20 cellular contexts compared by ENCODE assay signal in genomic region chr16:65959978-65960377, GRCh38.
DNase-seq lines count a peak whose midpoint lies in the region; ATAC-seq and TF ChIP-seq lines count a peak whose summit lies in the region.
"Had no signal": no experiment of that assay in that cellular context is flagged by ENCODE, and none has a peak within 500 bp of the region (broad histone marks: within the 10 kb centered on the region; RNA-seq: fewer than 3 reads in every experiment).

No MANE protein-coding gene starts in this region.

- POLR2A ChIA-PET in MCF 10A (lab: Yijun Ruan, JAX) = no interaction called here

- H3K9ac ChIP-seq in mammary epithelial cell (ENCODE audit: insufficient read depth, low read length) = no peak overlapping the region

- no peaks in the 10 kb centered on the region for H3K36me3 ChIP-seq in mammary epithelial cell (ENCODE audit: insufficient read depth, low read length)
- no peaks in the 10 kb centered on the region for H3K36me3 ChIP-seq in Peyer's patch
- H3K36me3 ChIP-seq: HAP-1, SJSA1 had no signal

- TF ChIP-seq POLR2A in Peyer's patch (IDR thresholded peaks at IDR 0.05) = no peak

- dilution Hi-C loops in mammary epithelial cell (cut with HindIII; ENCODE audit: low sequenced_read_pairs) = no loop called here

- intact Hi-C loops in MCF 10A (cut with micrococcal nuclease) (no loop called here), mammary epithelial cell (cut with micrococcal nuclease) (no loop called here)

- H3K79me2 ChIP-seq in mammary epithelial cell (ENCODE audit: insufficient read depth, low read length) = no peaks in the 10 kb centered on the region

- H3K4me3 Mint-ChIP-seq in MCF 10A (ENCODE audit: unreplicated experiment) = no peak overlapping the region
- H3K4me3 Mint-ChIP-seq: CD8-positive, alpha-beta memory T cell had no signal

- peak; percentile 64 for ATAC-seq in left lobe of liver
- no peak for ATAC-seq in GM18519 (IDR thresholded peaks at IDR 0.05; ENCODE audit: low FRiP score, unreplicated experiment)

- DNase-seq in MCF 10A (ENCODE audit: unreplicated experiment) (peak; percentile 8), mammary epithelial cell (no peak), amniotic epithelial cell (ENCODE audit: low read depth) (peak; percentile 17), left lobe of liver (ENCODE audit: low spot score) (no peak), Peyer's patch (no peak), hepatic stellate cell (ENCODE audit: low spot score) (no peak), NCI-H748 treated with DMSO at 0.1 percent for 48 hours (lab: John Stamatoyannopoulos, UW) (no peak)
- DNase-seq: C1 segment of cervical spinal cord; CD8-positive, alpha-beta memory T cell; DMS79; MV-4-11; NCI-H1417; NCI-H187; NCI-H2107; NCI-H510A; NCI-H82 had no signal

- H3K9me3 ChIP-seq in mammary epithelial cell (replicated peaks; ENCODE audit: insufficient read depth, low read length) = no peaks in the 10 kb centered on the region
- no peaks in the 10 kb centered on the region for H3K9me3 ChIP-seq in Peyer's patch
- H3K9me3 ChIP-seq: HAP-1, SJSA1 had no signal

- H3K4me3 ChIP-seq in mammary epithelial cell (replicated peaks in 1 of 3; ENCODE audit: insufficient read depth in 1 of 3, low read depth in 2 of 3, low read length in 3 of 3) (no peak overlapping the region), Peyer's patch (no peak overlapping the region)
- H3K4me3 ChIP-seq: HAP-1, SJSA1 had no signal

- peaks cover 36% of the 10 kb centered on the region for H3K9me3 Mint-ChIP-seq in MCF 10A (ENCODE audit: unreplicated experiment)

- no peaks in the 10 kb centered on the region for H3K4me1 Mint-ChIP-seq in MCF 10A (ENCODE audit: insufficient read depth, unreplicated experiment)
- H3K4me1 Mint-ChIP-seq: CD8-positive, alpha-beta memory T cell had no signal

- H2AFZ ChIP-seq in mammary epithelial cell (ENCODE audit: low read depth, low read length) = no peak overlapping the region

- H3K27ac Mint-ChIP-seq in MCF 10A (ENCODE audit: low read depth, unreplicated experiment) = no peak overlapping the region
- H3K27ac Mint-ChIP-seq: CD8-positive, alpha-beta memory T cell had no signal

- BruUV-seq in MCF 10A (replicated peaks; lab: Mats Ljungman, UMichigan) = no TSS peak
- BruUV-seq in mammary epithelial cell (replicated peaks; lab: Mats Ljungman, UMichigan) = no TSS peak

- WGBS in mammary epithelial cell (ENCODE audit: low coverage, missing lambda C conversion rate) = 90% methylated on average over 2 of the region's 2 CpGs

- H3K27me3 ChIP-seq in mammary epithelial cell (ENCODE audit: insufficient read depth, low read length) (no peaks in the 10 kb centered on the region), Peyer's patch (no peaks in the 10 kb centered on the region)
- H3K27me3 ChIP-seq: SJSA1 had no signal

- H3K4me2 ChIP-seq in mammary epithelial cell (ENCODE audit: insufficient read depth, low read depth, low read length) = no peak overlapping the region

- no peaks in the 10 kb centered on the region for H3K27me3 Mint-ChIP-seq in MCF 10A (ENCODE audit: insufficient read depth, unreplicated experiment)

- peaks cover 7% of the 10 kb centered on the region for H3K36me3 Mint-ChIP-seq in MCF 10A (ENCODE audit: insufficient read depth, unreplicated experiment)
- H3K36me3 Mint-ChIP-seq: CD8-positive, alpha-beta memory T cell had no signal

- TF ChIP-seq CTCF in MCF 10A (IDR thresholded peaks at IDR 0.05; ENCODE audit: unreplicated experiment) (no peak), mammary epithelial cell (conservative IDR thresholded peaks at IDR 0.05 in 1 of 2, IDR thresholded peaks at IDR 0.05 in 1 of 2; ENCODE audit: extremely low read depth in 1 of 2, insufficient read depth in 1 of 2, low read depth in 1 of 2, low read length in 2 of 2) (no peak), Peyer's patch (IDR thresholded peaks at IDR 0.05) (no peak)

- H4K20me1 ChIP-seq in mammary epithelial cell (ENCODE audit: insufficient read depth, low read length) = no peaks in the 10 kb centered on the region

- no peak overlapping the region for H3K27ac ChIP-seq in mammary epithelial cell (ENCODE audit: insufficient read depth, low read depth, low read length)
- H3K27ac ChIP-seq in Peyer's patch = no peak overlapping the region
- H3K27ac ChIP-seq: HL-60, SJSA1 had no signal

- no peaks in the 10 kb centered on the region for H3K4me1 ChIP-seq in mammary epithelial cell (ENCODE audit: insufficient read depth, low read length)
- no peaks in the 10 kb centered on the region for H3K4me1 ChIP-seq in Peyer's patch
- H3K4me1 ChIP-seq: HAP-1 had no signal

- in situ Hi-C loops in mammary epithelial cell (cut with MboI; ENCODE audit: low sequenced_read_pairs in 2 of 2) = no loop called here

- CTCF ChIA-PET in MCF 10A (lab: Yijun Ruan, JAX) (no interaction called here), mammary epithelial cell (lab: Charles Lee; ENCODE audit: low non-redundant PET) (no interaction called here)

Comparison
In these comparisons a context has a peak if more than half of its experiments do, and no peak if none do; other contexts are left out.
1. DNase-seq: peak in MCF 10A (single experiment) and amniotic epithelial cell (single experiment); none in mammary epithelial cell (single experiment), left lobe of liver (single experiment), Peyer's patch (0 of 3), hepatic stellate cell (single experiment) and NCI-H748 treated with DMSO at 0.1 percent for 48 hours (single experiment).